Comparison of ENCODE assay signal across 14 cellular contexts in genomic region chr12:22738945-22739344, GRCh38.
"Had no signal": no experiment of that assay in that cellular context is flagged by ENCODE, and none has a peak within 500 bp of the region (broad histone marks: within the 10 kb centered on the region; RNA-seq: fewer than 3 reads in every experiment).

No MANE protein-coding gene starts in this region.

- H3K4me1 ChIP-seq: parathyroid adenoma had no signal

- DNase-seq: activated CD4-positive, alpha-beta T cell treated with anti-CD3 and anti-CD28 coated beads, Interleukin-2, amount 50 U/mL, for 48 hours; activated CD4-positive, CD25-positive, alpha-beta regulatory T cell treated with anti-CD3 and anti-CD28 coated beads, Interleukin-2, amount 50 U/mL, for 72 hours; activated gamma-delta T cell; activated naive CD8-positive, alpha-beta T cell treated with anti-CD3 and anti-CD28 coated beads for 36 hours; activated T-cell treated with anti-CD3 and anti-CD28 coated beads, Interleukin-2, amount 50 U/mL, for 4 hours; left ventricle myocardium superior; SW 1271 had no signal

- H3K27ac Mint-ChIP-seq: activated naive CD8-positive, alpha-beta T cell treated with anti-CD3 and anti-CD28 coated beads for 36 hours; neural progenitor cell; T-helper 2 cell treated with Interferon-gamma antibody and Interleukin-4, amounts not matched to agents 5 μg/mL and 100 μg/mL, for 36 hours had no signal

- ATAC-seq: activated T-cell treated with anti-CD3 and anti-CD28 coated beads, Interleukin-2, amount 50 U/mL, for 4 hours; gastroesophageal sphincter; left ventricle myocardium superior had no signal

- H3K4me2 ChIP-seq: neural progenitor cell had no signal

- H3K4me3 Mint-ChIP-seq: activated naive CD8-positive, alpha-beta T cell treated with anti-CD3 and anti-CD28 coated beads for 36 hours; activated T-cell treated with anti-CD3 and anti-CD28 coated beads, Interleukin-2, amount 50 U/mL, for 4 hours; neural progenitor cell; T-helper 2 cell treated with Interferon-gamma antibody and Interleukin-4, amounts not matched to agents 5 μg/mL and 100 μg/mL, for 36 hours had no signal

- H2AFZ ChIP-seq: neural progenitor cell, parathyroid adenoma had no signal

- H3K36me3 ChIP-seq: cardiac muscle cell, esophagus muscularis mucosa, gastroesophageal sphincter, neural progenitor cell, tibial nerve had no signal

- H3K4me1 Mint-ChIP-seq: activated naive CD8-positive, alpha-beta T cell treated with anti-CD3 and anti-CD28 coated beads for 36 hours; neural progenitor cell had no signal

- H3K36me3 Mint-ChIP-seq: activated naive CD8-positive, alpha-beta T cell treated with anti-CD3 and anti-CD28 coated beads for 36 hours; neural progenitor cell had no signal

- H3K9me3 ChIP-seq: esophagus muscularis mucosa, gastroesophageal sphincter, tibial nerve had no signal

- H3K27me3 ChIP-seq: cardiac muscle cell, esophagus muscularis mucosa, gastroesophageal sphincter, neural progenitor cell, tibial nerve had no signal

- H3K79me2 ChIP-seq: parathyroid adenoma had no signal

- H3K9me3 Mint-ChIP-seq: activated naive CD8-positive, alpha-beta T cell treated with anti-CD3 and anti-CD28 coated beads for 36 hours; activated T-cell treated with anti-CD3 and anti-CD28 coated beads, Interleukin-2, amount 50 U/mL, for 4 hours; neural progenitor cell; T-helper 2 cell treated with Interferon-gamma antibody and Interleukin-4, amounts not matched to agents 5 μg/mL and 100 μg/mL, for 36 hours had no signal

- H3K4me3 ChIP-seq: cardiac muscle cell, esophagus muscularis mucosa, gastroesophageal sphincter, neural progenitor cell, tibial nerve had no signal

- H3K27me3 Mint-ChIP-seq: activated naive CD8-positive, alpha-beta T cell treated with anti-CD3 and anti-CD28 coated beads for 36 hours had no signal

- H3K27ac ChIP-seq: cardiac muscle cell, esophagus muscularis mucosa, gastroesophageal sphincter, neural progenitor cell, parathyroid adenoma, tibial nerve had no signal
